8 cellular contexts compared by ENCODE assay signal in the genomic region with DNA sequence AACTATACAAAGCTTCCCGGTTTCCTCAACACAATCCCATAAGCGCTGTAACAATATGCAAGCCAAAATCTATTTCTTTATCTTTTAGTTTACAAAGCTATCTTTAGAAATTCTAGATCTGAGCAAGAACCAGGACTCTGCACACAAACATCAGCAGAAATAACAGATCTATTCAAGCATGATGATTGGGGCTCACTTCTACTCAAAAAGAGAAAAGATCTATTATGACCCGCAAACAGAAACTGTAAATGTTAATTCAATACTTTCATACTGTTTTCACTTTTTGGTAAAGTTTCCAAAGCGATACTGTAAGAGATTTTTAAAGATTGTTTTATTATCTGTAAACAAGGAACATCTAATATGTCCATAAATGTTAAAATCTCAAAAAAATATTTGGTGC.
DNase-seq lines count a peak whose midpoint lies in the region; ATAC-seq and TF ChIP-seq lines count a peak whose summit lies in the region.

No MANE protein-coding gene starts in this region.

- intact Hi-C loops in colonic mucosa (cut with DNase I) = no loop called here

- no peaks in the 10 kb centered on the region for H3K4me1 ChIP-seq in ES-I3 (ENCODE audit: insufficient read depth, low read length)
- peaks cover 20% of the 10 kb centered on the region for H3K4me1 ChIP-seq in HUES64 (ENCODE audit: insufficient read depth, low read length)
- H3K4me1 ChIP-seq in colonic mucosa = no peaks in the 10 kb centered on the region
- peaks cover 22% of the 10 kb centered on the region for H3K4me1 ChIP-seq in neuron (ENCODE audit: insufficient read depth, low read length)

- peak overlapping the region; percentile 92 for H3K9ac ChIP-seq in ES-I3 (ENCODE audit: low read depth, low read length)
- peak overlapping the region; percentile 81; the same call in 1 of the 2 replicates for H3K9ac ChIP-seq in HUES64 (ENCODE audit: low read depth, low read length)
- H3K9ac ChIP-seq in colonic mucosa (ENCODE audit: low read depth in 2 of 2, low read length in 2 of 2) = peak overlapping the region in 1 of 2 donors; percentile 89

- TF ChIP-seq CTCF in colonic mucosa (IDR thresholded peaks at IDR 0.05) (no peak), omental fat pad (IDR thresholded peaks at IDR 0.05) (no peak)

- H3K4me3 ChIP-seq in HUES64 (ENCODE audit: low read length) (peak overlapping the region; percentile 77), colonic mucosa (peak overlapping the region; percentile 76), neuron (ENCODE audit: low read length) (peak overlapping the region; percentile 81)

- H3K27ac ChIP-seq in HUES64 (ENCODE audit: low read depth, low read length) (no peak overlapping the region), colonic mucosa (peak overlapping the region; percentile 93)

- DNase-seq in colonic mucosa (no peak), omental fat pad (ENCODE audit: low spot score) (no peak), SK-N-DZ (ENCODE audit: low spot score) (no peak)

- H3K36me3 ChIP-seq in ES-I3 (ENCODE audit: insufficient read depth, low read length) = no peaks in the 10 kb centered on the region
- no peaks in the 10 kb centered on the region for H3K36me3 ChIP-seq in HUES64 (ENCODE audit: insufficient read depth, low read length)
- H3K36me3 ChIP-seq in colonic mucosa = no peaks in the 10 kb centered on the region
- H3K36me3 ChIP-seq in neuron (ENCODE audit: insufficient read depth, low read length) = no peaks in the 10 kb centered on the region

- WGBS in HUES64 = 89% methylated on average over 2 of the region's 4 CpGs

- ATAC-seq in HG03354 (IDR thresholded peaks at IDR 0.05; ENCODE audit: poor library complexity, severe bottlenecking, unreplicated experiment) = no peak
- no peak for ATAC-seq in omental fat pad (ENCODE audit: low FRiP score)
- no peak for ATAC-seq in HG02571 (IDR thresholded peaks at IDR 0.05; ENCODE audit: unreplicated experiment)

- peak overlapping the region; percentile 64 for H2AFZ ChIP-seq in neuron (ENCODE audit: low read depth, low read length)

- H3K27me3 ChIP-seq in HUES64 (ENCODE audit: insufficient read depth, low read length) = peaks cover 4% of the 10 kb centered on the region; the same call in 1 of the 2 replicates
- H3K27me3 ChIP-seq in colonic mucosa = no peaks in the 10 kb centered on the region
- no peaks in the 10 kb centered on the region for H3K27me3 ChIP-seq in neuron (ENCODE audit: insufficient read depth, low read length)

- no peaks in the 10 kb centered on the region for H3K9me3 ChIP-seq in ES-I3 (ENCODE audit: control insufficient read depth, insufficient read depth, low read length)
- no peaks in the 10 kb centered on the region for H3K9me3 ChIP-seq in HUES64 (ENCODE audit: insufficient read depth, low read depth, low read length)
- H3K9me3 ChIP-seq in colonic mucosa = no peaks in the 10 kb centered on the region
- no peaks in the 10 kb centered on the region for H3K9me3 ChIP-seq in neuron (ENCODE audit: low read length)
